In genomic region chr14:80239631-80240030, GRCh38 we compare ENCODE assay signal across 19 cellular contexts. TPM values are rescaled to one million over a fixed set of nuclear protein-coding genes. Genes with fewer than 3 reads are reported as not detected.
DNase-seq lines count a peak whose midpoint lies in the region; ATAC-seq and TF ChIP-seq lines count a peak whose summit lies in the region.
"Had no signal": no experiment of that assay in that cellular context is flagged by ENCODE, and none has a peak within 500 bp of the region (broad histone marks: within the 10 kb centered on the region; RNA-seq: fewer than 3 reads in every experiment).

No MANE protein-coding gene starts in this region.

- peaks cover 6% of the 10 kb centered on the region for H3K36me3 Mint-ChIP-seq in chondrocyte (ENCODE audit: low read depth)
- H3K36me3 Mint-ChIP-seq: CD4-positive, CD25-positive, alpha-beta regulatory T cell; CD8-positive, alpha-beta memory T cell had no signal

- peaks cover 22% of the 10 kb centered on the region for H3K9me3 Mint-ChIP-seq in chondrocyte (ENCODE audit: low read depth)

- DNase-seq in AG10803 (ENCODE audit: low read depth): peak; percentile 17
- DNase-seq in M059J (ENCODE audit: low read depth): peak; percentile 3
- DNase-seq in chondrocyte (ENCODE audit: low spot score): no peak
- peak; percentile 9 for DNase-seq in foreskin melanocyte
- no peak for DNase-seq in stimulated activated CD4-positive, alpha-beta T cell treated with anti-CD3 and anti-CD28 coated beads, Interleukin-12 subunit alpha, Interleukin-12 subunit beta, amount 100 ng/mL, for 4 hours
- no peak for DNase-seq in COR-L47 (lab: John Stamatoyannopoulos, UW)
- DNase-seq in NCI-H69 (lab: John Stamatoyannopoulos, UW): no peak
- DNase-seq: C1 segment of cervical spinal cord; Caco-2; CD4-positive, CD25-positive, alpha-beta regulatory T cell; CD8-positive, alpha-beta memory T cell; GDM1; H7; HFFc6 had no signal

- no peak for TF ChIP-seq CTCF in AG10803 (conservative IDR thresholded peaks at IDR 0.05; ENCODE audit: low read length)
- TF ChIP-seq CTCF in chondrocyte (IDR thresholded peaks at IDR 0.05): no peak

- H3K4me1 Mint-ChIP-seq in chondrocyte (ENCODE audit: low read depth): peaks cover 4% of the 10 kb centered on the region
- H3K4me1 Mint-ChIP-seq: B cell; CD4-positive, CD25-positive, alpha-beta regulatory T cell; CD8-positive, alpha-beta memory T cell; GM23338 had no signal

- no peak overlapping the region for H3K4me3 Mint-ChIP-seq in chondrocyte (ENCODE audit: unreplicated experiment)
- H3K4me3 Mint-ChIP-seq: B cell; CD4-positive, CD25-positive, alpha-beta regulatory T cell; CD8-positive, alpha-beta memory T cell; GM23338; HFFc6 had no signal

- no peak for ATAC-seq in HG02981 (IDR thresholded peaks at IDR 0.05; ENCODE audit: unreplicated experiment)
- ATAC-seq: GM23338, HCT116 had no signal

- peak overlapping the region; percentile 82 for H3K27ac Mint-ChIP-seq in chondrocyte (ENCODE audit: unreplicated experiment)
- H3K27ac Mint-ChIP-seq: B cell; CD4-positive, CD25-positive, alpha-beta regulatory T cell; CD8-positive, alpha-beta memory T cell; GM23338; HFFc6 had no signal

- no peak overlapping the region for H3K4me3 ChIP-seq in AG10803 (ENCODE audit: low read length)
- H3K4me3 ChIP-seq: GM23338 had no signal

- no peaks in the 10 kb centered on the region for H3K27me3 Mint-ChIP-seq in chondrocyte (ENCODE audit: low read depth)
- H3K27me3 Mint-ChIP-seq: B cell; CD4-positive, CD25-positive, alpha-beta regulatory T cell had no signal

RNA-seq across cellular contexts. Expression of gene DIO2, which starts 28.3 kb away (rescaled TPM):
- 35.1 and 61.1 TPM in 2 replicates for total RNA-seq in M059J (2014; rRNA removed; shearing (Covaris generic))
- 0.79 to 87.0 TPM (median 1.4 TPM) in 3 replicates for total RNA-seq in chondrocyte
- total RNA-seq: B cell; CD4-positive, CD25-positive, alpha-beta regulatory T cell; CD8-positive, alpha-beta memory T cell; H7; HT-29 had no signal

Comparison
In these comparisons a context has a peak if more than half of its experiments do, and no peak if none do; other contexts are left out.
1. DNase-seq: peak in AG10803 (single experiment), M059J (single experiment) and foreskin melanocyte (single experiment); none in chondrocyte (single experiment), stimulated activated CD4-positive, alpha-beta T cell treated with anti-CD3 and anti-CD28 coated beads, Interleukin-12 subunit alpha, Interleukin-12 subunit beta, amount 100 ng/mL, for 4 hours (single experiment), COR-L47 (single experiment) and NCI-H69 (single experiment).